In the genomic region with DNA sequence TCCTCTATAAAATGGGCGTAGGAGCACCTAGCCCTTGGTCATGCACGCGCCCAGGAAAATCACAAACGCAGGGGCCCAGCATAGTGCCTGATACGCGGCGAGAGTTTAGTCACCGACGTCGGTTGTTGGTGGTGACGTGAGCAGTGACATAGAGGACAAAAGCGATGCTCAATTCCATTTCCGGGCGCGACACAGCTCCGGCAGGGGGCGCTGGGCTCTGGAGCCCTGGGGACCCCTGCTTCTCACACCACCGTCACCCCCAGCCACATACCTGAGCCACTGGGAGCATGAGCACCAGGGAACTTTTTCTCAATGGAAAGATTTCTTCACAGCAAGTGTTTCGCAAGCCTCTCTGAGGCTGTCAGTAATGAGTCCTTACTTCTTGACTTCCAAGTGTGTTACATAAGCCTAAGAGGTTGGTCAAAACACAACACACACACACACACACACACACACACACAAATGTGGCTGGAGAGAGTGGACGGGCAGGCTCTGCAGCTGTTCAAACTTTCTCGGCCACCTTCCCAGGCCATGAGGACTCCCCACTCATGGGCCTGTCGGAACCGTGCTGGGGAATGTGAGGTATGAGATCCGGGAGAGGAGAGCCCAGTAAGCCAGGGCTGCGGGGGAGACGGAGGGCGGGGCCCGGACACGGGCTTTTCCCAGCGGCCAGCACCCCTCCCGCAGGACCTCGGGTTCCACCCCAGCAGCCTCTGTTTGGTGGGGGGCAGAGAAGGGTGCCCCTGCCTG, we compare ENCODE assay signal across 8 cellular contexts. TPM values are rescaled to one million over a fixed set of nuclear protein-coding genes. Genes with fewer than 3 reads are reported as not detected.
A peak's percentile ranks its signal among the peaks of the same experiment; 100 is the strongest.
DNase-seq lines count a peak whose midpoint lies in the region; ATAC-seq and TF ChIP-seq lines count a peak whose summit lies in the region.

No MANE protein-coding gene starts in this region.

- H3K27ac ChIP-seq in GM23248 (peak overlapping the region; percentile 98), gastrocnemius medialis (peak overlapping the region; percentile 49 to 73 (median 63))

- H3K79me2 ChIP-seq in GM23248 (ENCODE audit: insufficient read depth) = no peaks in the 10 kb centered on the region

- in situ Hi-C loops in GM23248 (cut with MboI) (no loop called here), gastrocnemius medialis (cut with MboI; ENCODE audit: low sequenced_read_pairs in 4 of 4) (no loop called here)

- intact Hi-C loops in left ventricle myocardium superior (cut with micrococcal nuclease) (no loop called here), gastrocnemius medialis (cut with DNase I; ENCODE audit: low total_unique reads) (loop anchor here (10.0 kb wide), 2 partner anchors 150 to 610 kb away; a partner anchor contains a TSS)

- DNase-seq in GM23248 (peak; percentile 91), left ventricle myocardium superior (peak; percentile 77), gastrocnemius medialis (peak; percentile 50 to 66)

- H3K9me2 ChIP-seq in GM23248 (ENCODE audit: insufficient read depth) = no peaks in the 10 kb centered on the region

- H3K4me1 Mint-ChIP-seq in activated T-helper 17 cell treated with anti-CD3 and anti-CD28 coated beads, Interleukin-2, amount 50 U/mL, for 72 hours = no peaks in the 10 kb centered on the region

- H2AFZ ChIP-seq in GM23248 = peak overlapping the region; percentile 64

- H3K27ac Mint-ChIP-seq in activated T-helper 17 cell treated with anti-CD3 and anti-CD28 coated beads, Interleukin-2, amount 50 U/mL, for 72 hours = no peak overlapping the region

- peak overlapping the region; percentile 62 for H3K4me3 Mint-ChIP-seq in activated T-helper 17 cell treated with anti-CD3 and anti-CD28 coated beads, Interleukin-2, amount 50 U/mL, for 72 hours

- peaks cover 33% of the 10 kb centered on the region for H3K4me1 ChIP-seq in GM23248 (ENCODE audit: insufficient read depth)
- H3K4me1 ChIP-seq in gastrocnemius medialis = peaks cover 26 to 35% of the 10 kb centered on the region in 2 donors

- no peaks in the 10 kb centered on the region for H4K20me1 ChIP-seq in GM23248 (ENCODE audit: insufficient read depth)

- H3K36me3 ChIP-seq in GM23248 (ENCODE audit: low read depth) = no peaks in the 10 kb centered on the region
- H3K36me3 ChIP-seq in gastrocnemius medialis = no peaks in the 10 kb centered on the region

- H3K9me3 ChIP-seq in GM23248 (ENCODE audit: low read depth) (no peaks in the 10 kb centered on the region), gastrocnemius medialis (no peaks in the 10 kb centered on the region)

- WGBS in GM23248 (ENCODE audit: low coverage in 1 of 2, low lambda C conversion rate in 2 of 2, missing lambda C conversion rate in 2 of 2), 2 experiments = 25 to 30% methylated on average over 32 of the region's 32 CpGs

- H3K27me3 ChIP-seq in GM23248 (replicated peaks; ENCODE audit: insufficient read depth) (no peaks in the 10 kb centered on the region), gastrocnemius medialis (peaks cover 0 to 2% (median 0%) of the 10 kb centered on the region in 3 donors)

- H3K4me3 ChIP-seq in GM23248 = peak overlapping the region; percentile 55
- H3K4me3 ChIP-seq in gastrocnemius medialis = peak overlapping the region in 1 of 4 donors; percentile 28

- H3K9me3 Mint-ChIP-seq in activated T-helper 17 cell treated with anti-CD3 and anti-CD28 coated beads, Interleukin-2, amount 50 U/mL, for 72 hours = no peaks in the 10 kb centered on the region

- peak overlapping the region; percentile 76 for H3K4me2 ChIP-seq in GM23248 (ENCODE audit: unreplicated experiment)

- peak in 3 of 5 experiments; percentile 11 to 30 (median 23) for TF ChIP-seq CTCF in gastrocnemius medialis (IDR thresholded peaks at IDR 0.05 in 4 of 5, conservative IDR thresholded peaks at IDR 0.05 in 1 of 5)

- no peaks in the 10 kb centered on the region for H3K27me3 Mint-ChIP-seq in activated T-helper 17 cell treated with anti-CD3 and anti-CD28 coated beads, Interleukin-2, amount 50 U/mL, for 72 hours

- TF ChIP-seq POLR2A in gastrocnemius medialis (IDR thresholded peaks at IDR 0.05) = no peak

- H3K36me3 Mint-ChIP-seq in activated T-helper 17 cell treated with anti-CD3 and anti-CD28 coated beads, Interleukin-2, amount 50 U/mL, for 72 hours (ENCODE audit: low read depth) = no peaks in the 10 kb centered on the region

- H3F3A ChIP-seq in GM23248 (ENCODE audit: insufficient read depth) = peaks cover 22% of the 10 kb centered on the region

- ATAC-seq in activated T-helper 17 cell treated with anti-CD3 and anti-CD28 coated beads, Interleukin-2, amount 50 U/mL, for 72 hours (replicated peaks) = no peak
- ATAC-seq in left ventricle myocardium superior (peak; percentile 70), gastrocnemius medialis (peak; percentile 80), HG03108 (IDR thresholded peaks at IDR 0.05; ENCODE audit: unreplicated experiment) (no peak), GM19397 (IDR thresholded peaks at IDR 0.05; ENCODE audit: unreplicated experiment) (no peak), HG02798 (IDR thresholded peaks at IDR 0.05; ENCODE audit: poor library complexity, unreplicated experiment) (no peak), GM21528 (IDR thresholded peaks at IDR 0.05; ENCODE audit: low FRiP score, unreplicated experiment) (no peak)

- H3K9ac ChIP-seq in GM23248 = peak overlapping the region; percentile 84

RNA-seq across cellular contexts. Expression of a gene that starts 36.9 kb away (rescaled TPM):
- total RNA-seq in GM23248 (2014; rRNA removed; shearing (Covaris generic)) = not detected in 2 replicates
- polyA plus RNA-seq in GM23248 (2016; fragmentation: Nextera tagmentation; extraction: Ambion mirVana) = not detected in 2 replicates
- total RNA-seq in activated T-helper 17 cell treated with anti-CD3 and anti-CD28 coated beads, Interleukin-2, amount 50 U/mL, for 72 hours = not detected
- not detected for total RNA-seq in left ventricle myocardium superior
- total RNA-seq in gastrocnemius medialis = not detected

Comparison
In these comparisons a context has a peak if more than half of its experiments do, and no peak if none do; other contexts are left out.
1. ATAC-seq: peak in left ventricle myocardium superior (single experiment) and gastrocnemius medialis (2 of 2); none in activated T-helper 17 cell treated with anti-CD3 and anti-CD28 coated beads, Interleukin-2, amount 50 U/mL, for 72 hours (single experiment), HG03108 (single experiment), GM19397 (single experiment), HG02798 (single experiment) and GM21528 (single experiment).
2. Peak in every context shown above with its lines, with median percentiles within 50 percentile points of each other: DNase-seq.